13 cellular contexts compared by ENCODE assay signal in the genomic region with DNA sequence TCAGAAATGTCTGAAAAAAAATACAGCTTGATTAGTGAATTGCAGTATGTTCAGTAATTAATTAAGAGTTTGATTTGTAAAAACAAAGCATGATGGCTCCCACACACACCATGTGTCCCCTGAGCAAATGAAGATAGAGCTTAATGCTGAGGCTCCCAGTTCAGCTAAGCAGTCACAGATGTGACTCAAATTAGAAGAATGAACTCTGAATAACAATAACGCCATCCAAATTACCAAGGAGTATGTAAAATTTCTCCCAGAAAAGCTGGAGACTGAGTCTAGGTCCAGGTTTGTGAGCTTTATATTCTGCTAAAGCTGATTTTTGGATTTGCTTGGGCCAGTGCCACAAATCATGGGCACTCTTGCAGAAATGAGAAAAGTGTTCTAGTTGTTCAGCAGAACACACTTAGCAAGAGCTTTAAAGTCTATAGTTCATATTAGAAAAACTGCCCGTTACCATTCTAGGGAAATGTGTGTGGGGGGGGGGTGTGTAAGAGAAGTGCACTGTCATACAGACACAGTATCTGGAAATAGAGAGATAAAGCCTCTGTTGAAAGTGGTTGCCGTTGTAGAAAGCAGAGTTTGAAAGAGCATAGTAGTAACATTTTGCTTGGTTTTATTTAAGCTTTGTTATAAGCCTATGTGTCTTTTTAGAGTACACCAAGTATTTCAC.
"Had no signal": no experiment of that assay in that cellular context is flagged by ENCODE, and none has a peak within 500 bp of the region (broad histone marks: within the 10 kb centered on the region; RNA-seq: fewer than 3 reads in every experiment).

No MANE protein-coding gene starts in this region.

- H3K27ac ChIP-seq: cardiac muscle cell, esophagus squamous epithelium, neutrophil, right atrium auricular region, tibial nerve, vagina had no signal

- H3K4me1 ChIP-seq: esophagus squamous epithelium, right atrium auricular region, vagina had no signal

- DNase-seq: activated CD4-positive, alpha-beta T cell treated with anti-CD3 and anti-CD28 coated beads, Interleukin-2, amount 50 U/mL, for 4 hours; activated CD4-positive, CD25-positive, alpha-beta regulatory T cell treated with anti-CD3 and anti-CD28 coated beads, Interleukin-2, amount 50 U/mL, for 72 hours; activated effector memory CD4-positive, alpha-beta T cell treated with anti-CD3 and anti-CD28 coated beads, Interleukin-2, amount 50 U/mL, for 16 hours; activated T-cell treated with anti-CD3 and anti-CD28 coated beads, Interleukin-2, amount 50 U/mL, for 24 hours; anterior cingulate cortex; esophagus squamous epithelium; midbrain; T-cell had no signal

- H3K27me3 ChIP-seq: cardiac muscle cell, esophagus squamous epithelium, neutrophil, right atrium auricular region, tibial nerve, vagina had no signal

- H3K9me3 ChIP-seq: esophagus squamous epithelium, neutrophil, right atrium auricular region, tibial nerve, vagina had no signal

- H3K4me3 ChIP-seq: cardiac muscle cell, esophagus squamous epithelium, right atrium auricular region, tibial nerve, vagina had no signal

- H3K36me3 ChIP-seq: cardiac muscle cell, esophagus squamous epithelium, neutrophil, right atrium auricular region, tibial nerve, vagina had no signal
